ENCODE assay signal across 1 cellular context in the genomic region with DNA sequence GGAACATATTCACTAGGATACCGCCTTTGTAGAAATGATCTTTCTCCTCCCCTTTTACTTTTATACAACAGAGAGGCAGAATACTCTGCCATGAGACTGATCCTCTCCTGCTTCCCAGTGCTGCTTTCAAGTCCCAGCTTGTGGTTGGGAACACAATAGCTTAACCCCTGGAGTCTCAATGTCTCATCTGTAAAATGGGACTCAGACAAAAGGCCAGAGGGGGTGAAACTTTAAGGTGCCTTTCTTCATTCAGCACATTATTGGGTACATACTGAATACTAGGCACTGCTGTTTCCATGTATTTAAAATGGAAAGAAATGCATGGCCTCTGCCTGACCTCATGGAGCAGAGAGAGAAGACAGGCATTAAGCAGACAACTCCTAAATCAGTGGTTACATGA.
A peak's percentile ranks its signal among the peaks of the same experiment; 100 is the strongest.
TF ChIP-seq lines count a peak whose summit lies in the region.

No MANE protein-coding gene starts in this region.

TF ChIP-seq in GM12878, 131 proteins besides CTCF, POLR2A, EP300 and RAD21 (continued from another document):
- TF ChIP-seq, protein P1, sequence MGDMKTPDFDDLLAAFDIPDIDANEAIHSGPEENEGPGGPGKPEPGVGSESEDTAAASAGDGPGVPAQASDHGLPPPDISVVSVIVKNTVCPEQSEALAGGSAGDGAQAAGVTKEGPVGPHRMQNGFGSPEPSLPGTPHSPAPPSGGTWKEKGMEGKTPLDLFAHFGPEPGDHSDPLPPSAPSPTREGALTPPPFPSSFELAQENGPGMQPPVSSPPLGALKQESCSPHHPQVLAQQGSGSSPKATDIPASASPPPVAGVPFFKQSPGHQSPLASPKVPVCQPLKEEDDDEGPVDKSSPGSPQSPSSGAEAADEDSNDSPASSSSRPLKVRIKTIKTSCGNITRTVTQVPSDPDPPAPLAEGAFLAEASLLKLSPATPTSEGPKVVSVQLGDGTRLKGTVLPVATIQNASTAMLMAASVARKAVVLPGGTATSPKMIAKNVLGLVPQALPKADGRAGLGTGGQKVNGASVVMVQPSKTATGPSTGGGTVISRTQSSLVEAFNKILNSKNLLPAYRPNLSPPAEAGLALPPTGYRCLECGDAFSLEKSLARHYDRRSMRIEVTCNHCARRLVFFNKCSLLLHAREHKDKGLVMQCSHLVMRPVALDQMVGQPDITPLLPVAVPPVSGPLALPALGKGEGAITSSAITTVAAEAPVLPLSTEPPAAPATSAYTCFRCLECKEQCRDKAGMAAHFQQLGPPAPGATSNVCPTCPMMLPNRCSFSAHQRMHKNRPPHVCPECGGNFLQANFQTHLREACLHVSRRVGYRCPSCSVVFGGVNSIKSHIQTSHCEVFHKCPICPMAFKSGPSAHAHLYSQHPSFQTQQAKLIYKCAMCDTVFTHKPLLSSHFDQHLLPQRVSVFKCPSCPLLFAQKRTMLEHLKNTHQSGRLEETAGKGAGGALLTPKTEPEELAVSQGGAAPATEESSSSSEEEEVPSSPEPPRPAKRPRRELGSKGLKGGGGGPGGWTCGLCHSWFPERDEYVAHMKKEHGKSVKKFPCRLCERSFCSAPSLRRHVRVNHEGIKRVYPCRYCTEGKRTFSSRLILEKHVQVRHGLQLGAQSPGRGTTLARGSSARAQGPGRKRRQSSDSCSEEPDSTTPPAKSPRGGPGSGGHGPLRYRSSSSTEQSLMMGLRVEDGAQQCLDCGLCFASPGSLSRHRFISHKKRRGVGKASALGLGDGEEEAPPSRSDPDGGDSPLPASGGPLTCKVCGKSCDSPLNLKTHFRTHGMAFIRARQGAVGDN (IDR thresholded peaks at IDR 0.05), result no peak
- TF ChIP-seq, protein P2, sequence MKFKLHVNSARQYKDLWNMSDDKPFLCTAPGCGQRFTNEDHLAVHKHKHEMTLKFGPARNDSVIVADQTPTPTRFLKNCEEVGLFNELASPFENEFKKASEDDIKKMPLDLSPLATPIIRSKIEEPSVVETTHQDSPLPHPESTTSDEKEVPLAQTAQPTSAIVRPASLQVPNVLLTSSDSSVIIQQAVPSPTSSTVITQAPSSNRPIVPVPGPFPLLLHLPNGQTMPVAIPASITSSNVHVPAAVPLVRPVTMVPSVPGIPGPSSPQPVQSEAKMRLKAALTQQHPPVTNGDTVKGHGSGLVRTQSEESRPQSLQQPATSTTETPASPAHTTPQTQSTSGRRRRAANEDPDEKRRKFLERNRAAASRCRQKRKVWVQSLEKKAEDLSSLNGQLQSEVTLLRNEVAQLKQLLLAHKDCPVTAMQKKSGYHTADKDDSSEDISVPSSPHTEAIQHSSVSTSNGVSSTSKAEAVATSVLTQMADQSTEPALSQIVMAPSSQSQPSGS (IDR thresholded peaks at IDR 0.05; ENCODE audit: low read length), result no peak
- TF ChIP-seq SMARCA5 (IDR thresholded peaks at IDR 0.05) (peak; percentile 77), SUZ12 (IDR thresholded peaks at IDR 0.05; ENCODE audit: unreplicated experiment) (no peak), ZZZ3 (IDR thresholded peaks at IDR 0.05; ENCODE audit: control insufficient read depth, insufficient read length, low read depth) (no peak)
